ENCODE assay signal across 1 cellular context in the genomic region with DNA sequence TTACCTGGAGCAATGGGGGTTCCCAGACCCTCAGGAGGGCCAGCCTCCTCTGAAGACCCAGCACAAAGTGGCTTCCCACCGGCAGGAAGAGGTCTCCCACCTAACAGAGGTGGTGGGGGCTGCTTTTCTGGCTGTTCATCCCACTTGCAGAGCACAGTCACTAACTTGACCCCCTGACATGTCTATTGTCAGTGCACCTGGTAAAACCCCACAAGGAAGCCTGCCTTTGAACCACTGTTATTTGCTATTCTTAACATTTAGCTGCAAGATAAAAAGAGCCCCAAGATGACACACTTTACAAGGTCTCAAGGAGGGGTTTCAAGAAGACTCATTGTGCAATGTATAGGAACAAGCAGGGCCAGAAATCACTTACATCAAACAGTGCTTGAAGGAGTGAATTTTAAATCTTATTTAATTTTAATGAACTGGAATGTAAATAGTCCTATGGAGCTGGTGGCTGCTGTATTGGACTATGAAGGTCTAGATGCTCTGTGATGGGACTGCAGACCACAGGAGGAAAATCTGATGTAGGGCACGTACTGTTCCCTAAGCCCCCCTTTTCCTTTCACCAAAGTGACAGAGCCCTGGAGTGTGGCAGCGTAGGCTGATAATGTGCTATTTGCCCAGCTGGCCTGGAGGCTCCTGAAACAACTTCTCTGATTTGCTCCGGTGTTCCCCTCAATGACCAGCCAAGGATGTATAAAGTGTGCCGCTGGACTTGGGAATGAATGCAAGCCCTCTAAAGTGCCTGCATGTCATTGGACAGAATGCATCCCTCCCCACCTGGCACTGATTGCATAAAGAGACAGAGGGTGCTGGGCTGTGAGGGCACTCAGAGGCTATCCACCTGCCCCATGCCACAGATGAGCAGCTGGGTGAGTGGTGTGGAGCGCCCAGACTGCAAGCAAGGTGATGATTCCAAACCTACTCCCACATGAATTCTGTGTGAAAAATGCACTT.
TF ChIP-seq lines count a peak whose summit lies in the region.

No MANE protein-coding gene starts in this region.

TF ChIP-seq in SK-N-SH, 30 proteins besides CTCF, POLR2A, EP300 and RAD21:
- TF ChIP-seq ELF1 (IDR thresholded peaks at IDR 0.05), result no peak
- no peak for TF ChIP-seq YY1 (IDR thresholded peaks at IDR 0.05; ENCODE audit: low read depth)
- TF ChIP-seq, protein P1, sequence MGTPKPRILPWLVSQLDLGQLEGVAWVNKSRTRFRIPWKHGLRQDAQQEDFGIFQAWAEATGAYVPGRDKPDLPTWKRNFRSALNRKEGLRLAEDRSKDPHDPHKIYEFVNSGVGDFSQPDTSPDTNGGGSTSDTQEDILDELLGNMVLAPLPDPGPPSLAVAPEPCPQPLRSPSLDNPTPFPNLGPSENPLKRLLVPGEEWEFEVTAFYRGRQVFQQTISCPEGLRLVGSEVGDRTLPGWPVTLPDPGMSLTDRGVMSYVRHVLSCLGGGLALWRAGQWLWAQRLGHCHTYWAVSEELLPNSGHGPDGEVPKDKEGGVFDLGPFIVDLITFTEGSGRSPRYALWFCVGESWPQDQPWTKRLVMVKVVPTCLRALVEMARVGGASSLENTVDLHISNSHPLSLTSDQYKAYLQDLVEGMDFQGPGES (IDR thresholded peaks at IDR 0.05; ENCODE audit: low read depth, low read length), result no peak
- no peak for TF ChIP-seq TAF1 (IDR thresholded peaks at IDR 0.05; ENCODE audit: borderline replicate concordance, low read depth, low read length)
